Comparison of ENCODE assay signal across 18 cellular contexts in the genomic region with DNA sequence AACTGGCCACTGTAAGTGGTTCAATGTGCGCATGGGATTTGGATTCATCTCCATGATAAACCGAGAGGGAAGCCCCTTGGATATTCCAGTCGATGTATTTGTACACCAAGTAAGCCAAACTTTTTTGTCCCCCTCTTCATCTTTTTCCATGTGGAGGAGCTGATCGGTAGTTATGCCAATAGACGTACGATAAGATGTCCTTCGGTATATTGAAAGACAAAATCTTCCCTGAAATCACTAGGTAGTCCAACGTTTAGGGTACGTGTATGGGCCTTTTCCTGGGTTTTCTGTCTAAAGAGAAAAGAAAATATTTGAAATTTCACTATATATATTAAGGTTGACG. TPM values are rescaled to one million over a fixed set of nuclear protein-coding genes. Genes with fewer than 3 reads are reported as not detected.
DNase-seq lines count a peak whose midpoint lies in the region; ATAC-seq and TF ChIP-seq lines count a peak whose summit lies in the region.
"Had no signal": no experiment of that assay in that cellular context is flagged by ENCODE, and none has a peak within 500 bp of the region (broad histone marks: within the 10 kb centered on the region; RNA-seq: fewer than 3 reads in every experiment).

No MANE protein-coding gene starts in this region.

- TF ChIP-seq EP300 in SK-N-SH (IDR thresholded peaks at IDR 0.05; ENCODE audit: borderline replicate concordance in 1 of 2, low read depth in 1 of 2, low read length in 1 of 2), result no peak

- peak overlapping the region; percentile 55 to 64 for H3K4me3 ChIP-seq in SK-N-SH (ENCODE audit: low read depth in 2 of 2, low read length in 1 of 2)
- peak overlapping the region; percentile 43 for H3K4me3 ChIP-seq in fibroblast of villous mesenchyme (ENCODE audit: low read depth, low read length)
- H3K4me3 ChIP-seq in Peyer's patch, result no peak overlapping the region
- H3K4me3 ChIP-seq: gastroesophageal sphincter, prostate gland had no signal

- H3K27me3 Mint-ChIP-seq in osteocyte (ENCODE audit: unreplicated experiment), result peaks cover 60% of the 10 kb centered on the region

- H3K27ac ChIP-seq in SK-N-SH (ENCODE audit: low read depth in 2 of 2, low read length in 1 of 2) (peak overlapping the region in 1 of 2 experiments; percentile 91; a peak in 2 of 4 replicates), Peyer's patch (no peak overlapping the region)
- H3K27ac ChIP-seq: gastroesophageal sphincter, HL-60, prostate gland had no signal

- no peak for TF ChIP-seq RAD21 in SK-N-SH (IDR thresholded peaks at IDR 0.05; ENCODE audit: low read length)

- H3K36me3 Mint-ChIP-seq in osteocyte (ENCODE audit: unreplicated experiment), result no peaks in the 10 kb centered on the region

- H3K36me3 ChIP-seq in SK-N-SH (replicated peaks in 1 of 2; ENCODE audit: control insufficient read depth in 1 of 2, insufficient read depth in 2 of 2, low read length in 1 of 2), result peaks cover 0 to 5% of the 10 kb centered on the region in 2 experiments
- no peaks in the 10 kb centered on the region for H3K36me3 ChIP-seq in Peyer's patch
- H3K36me3 ChIP-seq: gastroesophageal sphincter, prostate gland had no signal

- POLR2A ChIA-PET in SK-N-SH (lab: Yijun Ruan, JAX), result interaction anchor here (0.9 kb wide), 1 partner anchor 18 kb away, joined by 3 read pairs; no protein-coding TSS in a partner anchor

- WGBS in SK-N-SH (ENCODE audit: low lambda C conversion rate), result 49% methylated on average over 10 of the region's 10 CpGs

- H3K9me2 ChIP-seq in SK-N-SH, result no peaks in the 10 kb centered on the region

- H4K20me1 ChIP-seq in SK-N-SH (ENCODE audit: insufficient read depth), result no peaks in the 10 kb centered on the region

- H3K79me2 ChIP-seq in SK-N-SH (ENCODE audit: insufficient read depth), result no peaks in the 10 kb centered on the region

- DNase-seq in SK-N-SH (no peak), NAMALWA (ENCODE audit: low spot score) (peak; percentile 56), fibroblast of villous mesenchyme (ENCODE audit: low read depth) (no peak), osteocyte (ENCODE audit: extremely low spot score, unreplicated experiment) (no peak), epidermal melanocyte (ENCODE audit: insufficient read length, low spot score) (no peak), DMS153 treated with DMSO at 0.1 percent for 48 hours (lab: John Stamatoyannopoulos, UW; ENCODE audit: unreplicated experiment) (no peak), Peyer's patch (no peak)
- DNase-seq: activated CD4-positive, alpha-beta T cell treated with anti-CD3 and anti-CD28 coated beads for 1 hour; GF-D8; kidney glomerular epithelial cell; NCI-H187 had no signal

- peaks cover 6% of the 10 kb centered on the region; the same call in 1 of the 2 replicates for H3K27me3 ChIP-seq in SK-N-SH (ENCODE audit: insufficient read depth)
- H3K27me3 ChIP-seq in Peyer's patch, result peaks cover 0 to 27% of the 10 kb centered on the region in 2 donors

- no peak for TF ChIP-seq CTCF in SK-N-SH (IDR thresholded peaks at IDR 0.05)
- TF ChIP-seq CTCF in fibroblast of villous mesenchyme (IDR thresholded peaks at IDR 0.05; ENCODE audit: insufficient read depth, low read depth, low read length), result no peak
- no peak for TF ChIP-seq CTCF in osteocyte (IDR thresholded peaks at IDR 0.05)
- no peak for TF ChIP-seq CTCF in Peyer's patch (IDR thresholded peaks at IDR 0.05)

- TF ChIP-seq POLR2A in Peyer's patch (IDR thresholded peaks at IDR 0.05), result no peak

- H3K4me1 Mint-ChIP-seq in osteocyte (ENCODE audit: unreplicated experiment), result peaks cover 21% of the 10 kb centered on the region

- H3K27ac Mint-ChIP-seq in osteocyte (ENCODE audit: unreplicated experiment), result no peak overlapping the region

- H3K4me1 ChIP-seq in SK-N-SH (ENCODE audit: control insufficient read depth in 1 of 2, insufficient read depth in 2 of 2, low read depth in 1 of 2, low read length in 1 of 2) (no peaks in the 10 kb centered on the region; a peak in 1 of 4 replicates), Peyer's patch (no peaks in the 10 kb centered on the region)
- H3K4me1 ChIP-seq: prostate gland had no signal

- peak overlapping the region; percentile 49 for H3K4me3 Mint-ChIP-seq in osteocyte (ENCODE audit: unreplicated experiment)

- ATAC-seq in SK-N-SH treated with all-trans-retinoic acid at 6 μM for 48 hours, result no peak; the same call in 1 of the 3 replicates
- ATAC-seq: gastroesophageal sphincter had no signal

- peaks cover 12% of the 10 kb centered on the region for H3F3A ChIP-seq in SK-N-SH (replicated peaks; ENCODE audit: insufficient read depth)

- peak overlapping the region; percentile 85 for H2AFZ ChIP-seq in SK-N-SH (ENCODE audit: low read depth)

- H3K9me3 ChIP-seq in SK-N-SH (no peaks in the 10 kb centered on the region), Peyer's patch (no peaks in the 10 kb centered on the region)
- H3K9me3 ChIP-seq: prostate gland had no signal

- peak overlapping the region; percentile 73 for H3K4me2 ChIP-seq in SK-N-SH

- peak overlapping the region; percentile 40; the same call in 1 of the 2 replicates for H3K9ac ChIP-seq in SK-N-SH

- no peaks in the 10 kb centered on the region for H3K9me3 Mint-ChIP-seq in osteocyte (ENCODE audit: unreplicated experiment)

- CTCF ChIA-PET in SK-N-SH (lab: Yijun Ruan, JAX), result interaction anchor here (1.0 to 4.3 kb wide), 2 partner anchors 42 to 120 kb away, joined by 3 to 18 read pairs; no protein-coding TSS in a partner anchor

TF ChIP-seq in SK-N-SH, 30 proteins besides CTCF, POLR2A, EP300 and RAD21 (continues in another document):
- no peak for TF ChIP-seq TEAD4 (IDR thresholded peaks at IDR 0.05; ENCODE audit: borderline replicate concordance, insufficient read depth)
- TF ChIP-seq GATA2 (CRISPR knock-in tag; IDR thresholded peaks at IDR 0.05), result no peak
- no peak for TF ChIP-seq FOXJ3 (CRISPR knock-in tag; IDR thresholded peaks at IDR 0.05)
- TF ChIP-seq, protein P1, sequence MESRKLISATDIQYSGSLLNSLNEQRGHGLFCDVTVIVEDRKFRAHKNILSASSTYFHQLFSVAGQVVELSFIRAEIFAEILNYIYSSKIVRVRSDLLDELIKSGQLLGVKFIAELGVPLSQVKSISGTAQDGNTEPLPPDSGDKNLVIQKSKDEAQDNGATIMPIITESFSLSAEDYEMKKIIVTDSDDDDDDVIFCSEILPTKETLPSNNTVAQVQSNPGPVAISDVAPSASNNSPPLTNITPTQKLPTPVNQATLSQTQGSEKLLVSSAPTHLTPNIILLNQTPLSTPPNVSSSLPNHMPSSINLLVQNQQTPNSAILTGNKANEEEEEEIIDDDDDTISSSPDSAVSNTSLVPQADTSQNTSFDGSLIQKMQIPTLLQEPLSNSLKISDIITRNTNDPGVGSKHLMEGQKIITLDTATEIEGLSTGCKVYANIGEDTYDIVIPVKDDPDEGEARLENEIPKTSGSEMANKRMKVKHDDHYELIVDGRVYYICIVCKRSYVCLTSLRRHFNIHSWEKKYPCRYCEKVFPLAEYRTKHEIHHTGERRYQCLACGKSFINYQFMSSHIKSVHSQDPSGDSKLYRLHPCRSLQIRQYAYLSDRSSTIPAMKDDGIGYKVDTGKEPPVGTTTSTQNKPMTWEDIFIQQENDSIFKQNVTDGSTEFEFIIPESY (IDR thresholded peaks at IDR 0.05; ENCODE audit: borderline replicate concordance, low read depth), result no peak
- no peak for TF ChIP-seq POLR2AphosphoS5 (IDR thresholded peaks at IDR 0.05; ENCODE audit: low read depth, low read length)
- TF ChIP-seq YY1 (IDR thresholded peaks at IDR 0.05; ENCODE audit: low read depth), result no peak
- TF ChIP-seq SIN3A (IDR thresholded peaks at IDR 0.05; ENCODE audit: borderline replicate concordance, low read depth, low read length), result no peak
- TF ChIP-seq SMC3 (IDR thresholded peaks at IDR 0.05; ENCODE audit: low read depth, low read length), result no peak
- TF ChIP-seq CHD2 (IDR thresholded peaks at IDR 0.05; ENCODE audit: low read length, partially characterized antibody), result no peak
- TF ChIP-seq FOXM1 (IDR thresholded peaks at IDR 0.05; ENCODE audit: low read depth), result no peak
- TF ChIP-seq TCF12 (IDR thresholded peaks at IDR 0.05), result no peak
- no peak for TF ChIP-seq NFIC (IDR thresholded peaks at IDR 0.05; ENCODE audit: borderline replicate concordance)

TF ChIP-seq in SK-N-SH treated with all-trans-retinoic acid at 6 μM for 48 hours, 23 proteins besides CTCF, POLR2A, EP300 and RAD21 (continues in another document):
- no peak for TF ChIP-seq ARNTL (CRISPR knock-in tag; IDR thresholded peaks at IDR 0.05; ENCODE audit: borderline replicate concordance, low read depth)
- TF ChIP-seq, protein P2, sequence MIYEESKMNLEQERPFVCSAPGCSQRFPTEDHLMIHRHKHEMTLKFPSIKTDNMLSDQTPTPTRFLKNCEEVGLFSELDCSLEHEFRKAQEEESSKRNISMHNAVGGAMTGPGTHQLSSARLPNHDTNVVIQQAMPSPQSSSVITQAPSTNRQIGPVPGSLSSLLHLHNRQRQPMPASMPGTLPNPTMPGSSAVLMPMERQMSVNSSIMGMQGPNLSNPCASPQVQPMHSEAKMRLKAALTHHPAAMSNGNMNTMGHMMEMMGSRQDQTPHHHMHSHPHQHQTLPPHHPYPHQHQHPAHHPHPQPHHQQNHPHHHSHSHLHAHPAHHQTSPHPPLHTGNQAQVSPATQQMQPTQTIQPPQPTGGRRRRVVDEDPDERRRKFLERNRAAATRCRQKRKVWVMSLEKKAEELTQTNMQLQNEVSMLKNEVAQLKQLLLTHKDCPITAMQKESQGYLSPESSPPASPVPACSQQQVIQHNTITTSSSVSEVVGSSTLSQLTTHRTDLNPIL (CRISPR knock-in tag; IDR thresholded peaks at IDR 0.05; ENCODE audit: low read depth), result no peak
- TF ChIP-seq ZFP30 (CRISPR knock-in tag; IDR thresholded peaks at IDR 0.05), result no peak
- no peak for TF ChIP-seq CSDC2 (CRISPR knock-in tag; IDR thresholded peaks at IDR 0.05)
- TF ChIP-seq TCF4 (CRISPR knock-in tag; IDR thresholded peaks at IDR 0.05; ENCODE audit: borderline replicate concordance), result no peak
- no peak for TF ChIP-seq OSR1 (CRISPR knock-in tag; IDR thresholded peaks at IDR 0.05)
- TF ChIP-seq TOX (CRISPR knock-in tag; IDR thresholded peaks at IDR 0.05; ENCODE audit: borderline replicate concordance), result no peak
- no peak for TF ChIP-seq ZNF565 (CRISPR knock-in tag; conservative IDR thresholded peaks at IDR 0.05; ENCODE audit: low read depth)
- no peak for TF ChIP-seq SNAI2 (CRISPR knock-in tag; IDR thresholded peaks at IDR 0.05)

RNA-seq across cellular contexts. Expression of gene LIN28B, which starts 1.2 kb away (rescaled TPM):
- 0.67 and 0.91 TPM in 2 replicates for polyA plus RNA-seq in SK-N-SH (2012; rRNA removed)
- polyA plus RNA-seq in SK-N-SH (2012; cell fraction: cytosol; rRNA removed), result 1.0 and 1.1 TPM in 2 replicates
- polyA plus RNA-seq in SK-N-SH (2012; cell fraction: nucleus; rRNA removed), result 0.53 and 1.1 TPM in 2 replicates
- total RNA-seq in fibroblast of villous mesenchyme, result 5.6 and 7.4 TPM in 2 replicates
- 0.10 TPM in 1 of 2 replicates, not detected in the other for total RNA-seq in osteocyte
- total RNA-seq in Peyer's patch, result not detected
- total RNA-seq: A172; gastroesophageal sphincter; subcutaneous adipose tissue; T-helper 2 cell treated with Interferon-gamma antibody and Interleukin-4, amounts not matched to agents 100 ng/mL and 5 ng/mL, for 36 hours had no signal

Comparison
In these comparisons a context has a peak if more than half of its experiments do, and no peak if none do; other contexts are left out.
1. H3K4me3 ChIP-seq: peak in SK-N-SH (2 of 2) and fibroblast of villous mesenchyme (single experiment); none in Peyer's patch (0 of 4).